ENCODE assay signal across 1 cellular context in the genomic region with DNA sequence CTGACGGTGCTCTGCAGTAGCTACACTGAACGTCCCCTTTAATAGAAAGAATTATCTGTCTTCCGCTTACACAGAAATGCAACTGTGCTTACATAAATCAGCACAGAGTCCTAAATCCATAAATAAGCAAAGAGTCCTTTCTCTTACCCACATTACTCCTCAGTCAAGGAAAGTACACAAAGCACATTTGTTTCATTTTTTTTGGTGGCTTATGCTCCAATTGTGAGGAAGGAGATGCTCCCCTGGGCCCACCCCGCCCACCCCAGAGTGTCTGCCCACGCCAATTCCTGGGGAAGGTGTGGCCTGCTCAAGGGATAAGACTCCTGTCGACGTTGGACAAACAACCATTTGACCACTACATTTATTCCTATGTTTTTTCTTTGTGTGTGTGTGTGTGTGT.
TF ChIP-seq lines count a peak whose summit lies in the region.

No MANE protein-coding gene starts in this region.

TF ChIP-seq in SK-N-SH treated with all-trans-retinoic acid at 6 μM for 48 hours, 23 proteins besides CTCF, POLR2A, EP300 and RAD21 (continued from another document):
- TF ChIP-seq, protein P1, sequence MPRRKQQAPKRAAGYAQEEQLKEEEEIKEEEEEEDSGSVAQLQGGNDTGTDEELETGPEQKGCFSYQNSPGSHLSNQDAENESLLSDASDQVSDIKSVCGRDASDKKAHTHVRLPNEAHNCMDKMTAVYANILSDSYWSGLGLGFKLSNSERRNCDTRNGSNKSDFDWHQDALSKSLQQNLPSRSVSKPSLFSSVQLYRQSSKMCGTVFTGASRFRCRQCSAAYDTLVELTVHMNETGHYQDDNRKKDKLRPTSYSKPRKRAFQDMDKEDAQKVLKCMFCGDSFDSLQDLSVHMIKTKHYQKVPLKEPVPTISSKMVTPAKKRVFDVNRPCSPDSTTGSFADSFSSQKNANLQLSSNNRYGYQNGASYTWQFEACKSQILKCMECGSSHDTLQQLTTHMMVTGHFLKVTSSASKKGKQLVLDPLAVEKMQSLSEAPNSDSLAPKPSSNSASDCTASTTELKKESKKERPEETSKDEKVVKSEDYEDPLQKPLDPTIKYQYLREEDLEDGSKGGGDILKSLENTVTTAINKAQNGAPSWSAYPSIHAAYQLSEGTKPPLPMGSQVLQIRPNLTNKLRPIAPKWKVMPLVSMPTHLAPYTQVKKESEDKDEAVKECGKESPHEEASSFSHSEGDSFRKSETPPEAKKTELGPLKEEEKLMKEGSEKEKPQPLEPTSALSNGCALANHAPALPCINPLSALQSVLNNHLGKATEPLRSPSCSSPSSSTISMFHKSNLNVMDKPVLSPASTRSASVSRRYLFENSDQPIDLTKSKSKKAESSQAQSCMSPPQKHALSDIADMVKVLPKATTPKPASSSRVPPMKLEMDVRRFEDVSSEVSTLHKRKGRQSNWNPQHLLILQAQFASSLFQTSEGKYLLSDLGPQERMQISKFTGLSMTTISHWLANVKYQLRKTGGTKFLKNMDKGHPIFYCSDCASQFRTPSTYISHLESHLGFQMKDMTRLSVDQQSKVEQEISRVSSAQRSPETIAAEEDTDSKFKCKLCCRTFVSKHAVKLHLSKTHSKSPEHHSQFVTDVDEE (CRISPR knock-in tag; IDR thresholded peaks at IDR 0.05), result no peak
- TF ChIP-seq CSDC2 (CRISPR knock-in tag; IDR thresholded peaks at IDR 0.05), result no peak
- TF ChIP-seq ZNF565 (CRISPR knock-in tag; conservative IDR thresholded peaks at IDR 0.05; ENCODE audit: low read depth), result no peak
- TF ChIP-seq, protein P2, sequence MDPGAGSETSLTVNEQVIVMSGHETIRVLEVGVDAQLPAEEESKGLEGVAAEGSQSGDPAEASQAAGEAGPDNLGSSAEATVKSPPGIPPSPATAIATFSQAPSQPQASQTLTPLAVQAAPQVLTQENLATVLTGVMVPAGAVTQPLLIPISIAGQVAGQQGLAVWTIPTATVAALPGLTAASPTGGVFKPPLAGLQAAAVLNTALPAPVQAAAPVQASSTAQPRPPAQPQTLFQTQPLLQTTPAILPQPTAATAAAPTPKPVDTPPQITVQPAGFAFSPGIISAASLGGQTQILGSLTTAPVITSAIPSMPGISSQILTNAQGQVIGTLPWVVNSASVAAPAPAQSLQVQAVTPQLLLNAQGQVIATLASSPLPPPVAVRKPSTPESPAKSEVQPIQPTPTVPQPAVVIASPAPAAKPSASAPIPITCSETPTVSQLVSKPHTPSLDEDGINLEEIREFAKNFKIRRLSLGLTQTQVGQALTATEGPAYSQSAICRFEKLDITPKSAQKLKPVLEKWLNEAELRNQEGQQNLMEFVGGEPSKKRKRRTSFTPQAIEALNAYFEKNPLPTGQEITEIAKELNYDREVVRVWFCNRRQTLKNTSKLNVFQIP (CRISPR knock-in tag; IDR thresholded peaks at IDR 0.05; ENCODE audit: borderline replicate concordance, low read depth), result no peak
- no peak for TF ChIP-seq BACH2 (CRISPR knock-in tag; IDR thresholded peaks at IDR 0.05; ENCODE audit: borderline replicate concordance)
- TF ChIP-seq, protein P3, sequence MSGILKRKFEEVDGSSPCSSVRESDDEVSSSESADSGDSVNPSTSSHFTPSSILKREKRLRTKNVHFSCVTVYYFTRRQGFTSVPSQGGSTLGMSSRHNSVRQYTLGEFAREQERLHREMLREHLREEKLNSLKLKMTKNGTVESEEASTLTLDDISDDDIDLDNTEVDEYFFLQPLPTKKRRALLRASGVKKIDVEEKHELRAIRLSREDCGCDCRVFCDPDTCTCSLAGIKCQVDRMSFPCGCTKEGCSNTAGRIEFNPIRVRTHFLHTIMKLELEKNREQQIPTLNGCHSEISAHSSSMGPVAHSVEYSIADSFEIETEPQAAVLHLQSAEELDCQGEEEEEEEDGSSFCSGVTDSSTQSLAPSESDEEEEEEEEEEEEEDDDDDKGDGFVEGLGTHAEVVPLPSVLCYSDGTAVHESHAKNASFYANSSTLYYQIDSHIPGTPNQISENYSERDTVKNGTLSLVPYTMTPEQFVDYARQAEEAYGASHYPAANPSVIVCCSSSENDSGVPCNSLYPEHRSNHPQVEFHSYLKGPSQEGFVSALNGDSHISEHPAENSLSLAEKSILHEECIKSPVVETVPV (CRISPR knock-in tag; IDR thresholded peaks at IDR 0.05), result no peak
- no peak for TF ChIP-seq GLIS3 (CRISPR knock-in tag; IDR thresholded peaks at IDR 0.05)
- TF ChIP-seq ZNF70 (CRISPR knock-in tag; IDR thresholded peaks at IDR 0.05), result no peak
- no peak for TF ChIP-seq TCF4 (CRISPR knock-in tag; IDR thresholded peaks at IDR 0.05; ENCODE audit: borderline replicate concordance)
- no peak for TF ChIP-seq ZC3H10 (CRISPR knock-in tag; IDR thresholded peaks at IDR 0.05)
